ENCODE assay signal across 8 cellular contexts in genomic region chr12:15590180-15590826, GRCh38.
DNase-seq lines count a peak whose midpoint lies in the region; ATAC-seq, FAIRE-seq and TF ChIP-seq lines count a peak whose summit lies in the region.

No MANE protein-coding gene starts in this region.

- H3K27me3 ChIP-seq in GM23338 (ENCODE audit: insufficient read depth) (no peaks in the 10 kb centered on the region), foreskin keratinocyte (peaks cover 3% of the 10 kb centered on the region), neuron (ENCODE audit: insufficient read depth, low read length) (no peaks in the 10 kb centered on the region)

- DNase-seq in ELR (ENCODE audit: low read depth) (peak; percentile 78), GM23338 (ENCODE audit: low spot score) (peak; percentile 85), KBM-7 (peak; percentile 78), RCC 7860 (ENCODE audit: low spot score) (peak; percentile 64), foreskin keratinocyte (peak; percentile 36 to 69), ureter (ENCODE audit: low spot score) (peak; percentile 70)
- DNase-seq in activated effector memory CD4-positive, alpha-beta T cell treated with anti-CD3 and anti-CD28 coated beads, Interleukin-2, amount 50 U/mL, for 16 hours: peak; percentile 68

- H3K4me1 ChIP-seq in GM23338 (ENCODE audit: insufficient read depth) (no peaks in the 10 kb centered on the region), foreskin keratinocyte (peaks cover 3% of the 10 kb centered on the region), neuron (ENCODE audit: insufficient read depth, low read length) (no peaks in the 10 kb centered on the region)

- H3K27ac ChIP-seq in GM23338 (ENCODE audit: low read depth) (no peak overlapping the region), foreskin keratinocyte (peak overlapping the region; percentile 19)

- H3K9me2 ChIP-seq in GM23338 (ENCODE audit: insufficient read depth): no peaks in the 10 kb centered on the region

- 0 out of 2 replicates have a peak overlapping the region, but pooled peaks have one; percentile 26 for H3K27ac Mint-ChIP-seq in GM23338

- H3K79me2 ChIP-seq in GM23338 (replicated peaks; ENCODE audit: insufficient read depth): no peaks in the 10 kb centered on the region

- in situ Hi-C loops in KBM-7 (cut with MboI; ENCODE audit: low pct_unique_long_range_greater_than_20kb, low sequenced_read_pairs): no loop called here

- H3K36me3 ChIP-seq in GM23338 (ENCODE audit: insufficient read depth) (no peaks in the 10 kb centered on the region), neuron (ENCODE audit: insufficient read depth, low read length) (no peaks in the 10 kb centered on the region)

- peaks cover 12% of the 10 kb centered on the region for H3K4me1 Mint-ChIP-seq in GM23338

- H2AFZ ChIP-seq in GM23338 (peak overlapping the region; percentile 72), neuron (ENCODE audit: low read depth, low read length) (peak overlapping the region; percentile 39)

- H4K20me1 ChIP-seq in GM23338 (replicated peaks; ENCODE audit: insufficient read depth): no peaks in the 10 kb centered on the region

- no peaks in the 10 kb centered on the region for H3K9me3 Mint-ChIP-seq in GM23338

- ATAC-seq in GM23338 (peak; percentile 93), foreskin keratinocyte (peak; percentile 93)

- peaks cover 3% of the 10 kb centered on the region for H3K27me3 Mint-ChIP-seq in GM23338 (ENCODE audit: insufficient read depth, low read depth, poor library complexity)

- TF ChIP-seq CTCF in GM23338 (conservative IDR thresholded peaks at IDR 0.05; ENCODE audit: low read depth in 2 of 2): peak; percentile 83 to 89
- peak; percentile 97 for TF ChIP-seq CTCF in foreskin keratinocyte (conservative IDR thresholded peaks at IDR 0.05)

- no peaks in the 10 kb centered on the region for H3K9me3 ChIP-seq in neuron (ENCODE audit: low read length)

- H3K4me3 ChIP-seq in GM23338: peak overlapping the region; percentile 41
- H3K4me3 ChIP-seq in neuron (ENCODE audit: low read length): no peak overlapping the region

- H3K4me2 ChIP-seq in GM23338: peak overlapping the region; percentile 52

- no peaks in the 10 kb centered on the region for H3F3A ChIP-seq in GM23338 (replicated peaks; ENCODE audit: low read depth)

- no peaks in the 10 kb centered on the region for H3K36me3 Mint-ChIP-seq in GM23338 (ENCODE audit: low read depth)

- peak; percentile 64 for FAIRE-seq in RCC 7860 (lab: Jason Lieb, UNC)

- H3K4me3 Mint-ChIP-seq in GM23338: peak overlapping the region; percentile 63

TF ChIP-seq in GM23338, 12 proteins besides CTCF, POLR2A, EP300 and RAD21 (continues in another document):
- no peak for TF ChIP-seq POLR2AphosphoS5 (IDR thresholded peaks at IDR 0.05; ENCODE audit: low read depth)
- no peak for TF ChIP-seq ZNF331 (CRISPR knock-in tag; IDR thresholded peaks at IDR 0.05; ENCODE audit: low read depth)
- TF ChIP-seq JUNB (IDR thresholded peaks at IDR 0.05; ENCODE audit: unreplicated experiment): no peak
- no peak for TF ChIP-seq ZNF114 (CRISPR knock-in tag; IDR thresholded peaks at IDR 0.05)
- TF ChIP-seq NANOG (IDR thresholded peaks at IDR 0.05; ENCODE audit: borderline replicate concordance): no peak
- TF ChIP-seq ETS1 (IDR thresholded peaks at IDR 0.05): no peak
- no peak for TF ChIP-seq ZNF462 (CRISPR knock-in tag; IDR thresholded peaks at IDR 0.05)
- TF ChIP-seq CREB1 (CRISPR knock-in tag; IDR thresholded peaks at IDR 0.05; ENCODE audit: low read depth): no peak
- TF ChIP-seq REST (IDR thresholded peaks at IDR 0.05; ENCODE audit: unreplicated experiment): no peak
- no peak for TF ChIP-seq EZH2 (IDR thresholded peaks at IDR 0.05; ENCODE audit: low read depth, unreplicated experiment)
- no peak for TF ChIP-seq STAT1 (IDR thresholded peaks at IDR 0.05; ENCODE audit: unreplicated experiment)
